Comparison of ENCODE assay signal across 9 cellular contexts in genomic region chr16:22206013-22206846, GRCh38. TPM values are rescaled to one million over a fixed set of nuclear protein-coding genes. Genes with fewer than 3 reads are reported as not detected.
DNase-seq lines count a peak whose midpoint lies in the region; ATAC-seq, FAIRE-seq and TF ChIP-seq lines count a peak whose summit lies in the region.
"Had no signal": no experiment of that assay in that cellular context is flagged by ENCODE, and none has a peak within 500 bp of the region (broad histone marks: within the 10 kb centered on the region; RNA-seq: fewer than 3 reads in every experiment).

Gene EEF2K, plus strand, starts transcription at chr16:22206278. Its CDS starts 19,452 bp downstream, at chr16:22225730.

- no peaks in the 10 kb centered on the region for H4K20me1 ChIP-seq in keratinocyte (ENCODE audit: control insufficient read depth, extremely low read depth, insufficient read depth, low read length)

- H3K36me3 Mint-ChIP-seq in central memory CD8-positive, alpha-beta T cell (ENCODE audit: insufficient read depth): peaks cover 4% of the 10 kb centered on the region

- H3K4me1 ChIP-seq in keratinocyte (ENCODE audit: control insufficient read depth, extremely low read depth, insufficient read depth, low read length): peaks cover 34% of the 10 kb centered on the region

- FAIRE-seq in keratinocyte (lab: Jason Lieb, UNC): peak; percentile 26
- FAIRE-seq: endometrium had no signal

- peaks cover 2% of the 10 kb centered on the region for H3K9me1 ChIP-seq in keratinocyte (ENCODE audit: control insufficient read depth, extremely low read depth, insufficient read depth, low read length)

- TF ChIP-seq CTCF in keratinocyte (optimal IDR thresholded peaks at IDR 0.05 in 1 of 3, IDR thresholded peaks at IDR 0.05 in 1 of 3, conservative IDR thresholded peaks at IDR 0.05 in 1 of 3; ENCODE audit: extremely low read depth in 1 of 3, insufficient read depth in 2 of 3, low read length in 3 of 3): peak; percentile 57 to 84 (median 78)

- dilution Hi-C loops in keratinocyte (cut with MboI; ENCODE audit: extremely low pct_ligation_motif_present, low sequenced_read_pairs): no loop called here

- DNase-seq in AG08396 (ENCODE audit: low spot score) (peak; percentile 96), NCI-H2227 (lab: John Stamatoyannopoulos, UW; ENCODE audit: unreplicated experiment) (peak; percentile 95), keratinocyte (ENCODE audit: low read depth, low spot score) (peak; percentile 66)
- peak; percentile 45 for DNase-seq in activated CD4-positive, CD25-positive, alpha-beta regulatory T cell treated with anti-CD3 and anti-CD28 coated beads, Interleukin-2, amount 50 U/mL, for 16 hours (ENCODE audit: low read depth, low spot score)
- DNase-seq in central memory CD8-positive, alpha-beta T cell (ENCODE audit: low spot score in 2 of 2): peak; percentile 45 to 46
- peak; percentile 59 to 80 for DNase-seq in stimulated activated CD4-positive, alpha-beta T cell treated with anti-CD3 and anti-CD28 coated beads, Interleukin-15, amount 100 ng/mL, for 1 hour (ENCODE audit: low read depth in 1 of 2, low spot score in 1 of 2)

- peaks cover 26% of the 10 kb centered on the region for H3K4me1 Mint-ChIP-seq in central memory CD8-positive, alpha-beta T cell

- no peaks in the 10 kb centered on the region for H3K9me3 Mint-ChIP-seq in central memory CD8-positive, alpha-beta T cell

- H3K27me3 ChIP-seq in keratinocyte (ENCODE audit: control insufficient read depth, extremely low read depth, insufficient read depth, low read length): no peaks in the 10 kb centered on the region

- peak within 1 kb of the TSS; percentile 73 for H3K27ac ChIP-seq in keratinocyte (ENCODE audit: control insufficient read depth, insufficient read depth, low read length)

- peaks cover 46% of the 10 kb centered on the region for H3K79me2 ChIP-seq in keratinocyte (ENCODE audit: control insufficient read depth, insufficient read depth, low read length)

- peak within 1 kb of the TSS; percentile 89 for H2AFZ ChIP-seq in keratinocyte (ENCODE audit: control insufficient read depth, low read length)

- peak within 1 kb of the TSS; percentile 78 for H3K27ac Mint-ChIP-seq in central memory CD8-positive, alpha-beta T cell (ENCODE audit: low read depth)

- peak within 1 kb of the TSS; percentile 89 for H3K4me2 ChIP-seq in keratinocyte (ENCODE audit: control insufficient read depth, extremely low read depth, insufficient read depth, low read depth, low read length)

- peak within 1 kb of the TSS; percentile 79 to 94 (median 89) for H3K4me3 ChIP-seq in keratinocyte (ENCODE audit: control insufficient read depth in 2 of 3, extremely low read depth in 1 of 3, insufficient read depth in 2 of 3, low read depth in 1 of 3, low read length in 3 of 3)

- peak within 1 kb of the TSS; percentile 85 for H3K9ac ChIP-seq in keratinocyte (ENCODE audit: control insufficient read depth, extremely low read depth, insufficient read depth, low read length)

- H3K27me3 Mint-ChIP-seq in central memory CD8-positive, alpha-beta T cell: no peaks in the 10 kb centered on the region

- ATAC-seq in GM18873 (IDR thresholded peaks at IDR 0.05; ENCODE audit: low FRiP score, unreplicated experiment) (peak; percentile 80), HG03139 (IDR thresholded peaks at IDR 0.05; ENCODE audit: unreplicated experiment) (peak; percentile 88)
- ATAC-seq in central memory CD8-positive, alpha-beta T cell (replicated peaks; ENCODE audit: extremely low read depth, poor library complexity, severe bottlenecking): peak; percentile 94

- H3K4me3 Mint-ChIP-seq in central memory CD8-positive, alpha-beta T cell: peak within 1 kb of the TSS; percentile 86

- peaks cover 0 to 4% of the 10 kb centered on the region in 2 experiments for H3K36me3 ChIP-seq in keratinocyte (ENCODE audit: control insufficient read depth in 2 of 2, extremely low read depth in 1 of 2, insufficient read depth in 2 of 2, low read length in 2 of 2)

- H3K9me3 ChIP-seq in keratinocyte (ENCODE audit: control insufficient read depth, low read depth, low read length): no peaks in the 10 kb centered on the region

RNA-seq across cellular contexts. Expression of gene EEF2K, which starts in this region (rescaled TPM):
- 6.5 to 13.0 TPM (median 7.3 TPM) in 3 replicates for polyA plus RNA-seq in keratinocyte
- 1.6 TPM for polyA plus RNA-seq in keratinocyte (2011; ENCODE audit: low read depth)
- 4.3 and 5.6 TPM in 2 replicates for polyA plus RNA-seq in keratinocyte (2011; cell fraction: cytosol; rRNA removed)
- polyA plus RNA-seq in keratinocyte (2011; cell fraction: nucleus; rRNA removed): 23.8 and 32.8 TPM in 2 replicates
- 2.5 and 10.5 TPM in 2 replicates for polyA plus RNA-seq in keratinocyte (2012; ENCODE audit: low replicate concordance)
- polyA minus RNA-seq in keratinocyte: 27.6 to 53.1 TPM (median 28.7 TPM) in 3 replicates
- 17.3 TPM for polyA minus RNA-seq in keratinocyte (2011; cell fraction: cytosol; rRNA and poly(A)+ RNA removed)
- polyA minus RNA-seq in keratinocyte (2011; cell fraction: nucleus; rRNA and poly(A)+ RNA removed): 9.8 and 17.9 TPM in 2 replicates

Comparison
In these comparisons a context has a peak if more than half of its experiments do, and no peak if none do; other contexts are left out.
1. Peak in every context shown above with its lines: DNase-seq, ATAC-seq, H3K4me3 ChIP-seq and H3K27ac ChIP-seq.
2. DNase-seq: peak in every context shown above with its lines; median percentile 96 in AG08396; 95 in NCI-H2227; 70 in stimulated activated CD4-positive, alpha-beta T cell treated with anti-CD3 and anti-CD28 coated beads, Interleukin-15, amount 100 ng/mL, for 1 hour; 66 in keratinocyte; 46 in central memory CD8-positive, alpha-beta T cell; 45 in activated CD4-positive, CD25-positive, alpha-beta regulatory T cell treated with anti-CD3 and anti-CD28 coated beads, Interleukin-2, amount 50 U/mL, for 16 hours.